Comparison of ENCODE assay signal across 8 cellular contexts in genomic region chr16:31073073-31073822, GRCh38. TPM values are rescaled to one million over a fixed set of nuclear protein-coding genes. Genes with fewer than 3 reads are reported as not detected.
DNase-seq lines count a peak whose midpoint lies in the region; ATAC-seq and TF ChIP-seq lines count a peak whose summit lies in the region.

No MANE protein-coding gene starts in this region.

- H3K27ac Mint-ChIP-seq in naive thymus-derived CD8-positive, alpha-beta T cell = peak overlapping the region; percentile 90 to 99 (median 96)
- H3K27ac Mint-ChIP-seq in stimulated activated memory B cell treated with anti-CD40 and anti-IgM and Interleukin-4, amounts not matched to agents 10 μg/mL and 1 μg/mL and 100 μg/mL, for 72 hours = peak overlapping the region; percentile 90

- H3K79me2 ChIP-seq in fibroblast of lung (ENCODE audit: control insufficient read depth, insufficient read depth, low read length) = peaks cover 73% of the 10 kb centered on the region

- peak; percentile 58 for ATAC-seq in GM21723 (IDR thresholded peaks at IDR 0.05; ENCODE audit: unreplicated experiment)
- ATAC-seq in naive thymus-derived CD8-positive, alpha-beta T cell = peak; percentile 41 to 52
- peak; percentile 80 for ATAC-seq in stimulated activated memory B cell treated with anti-CD40 and anti-IgM and Interleukin-4, amounts not matched to agents 10 μg/mL and 1 μg/mL and 100 μg/mL, for 72 hours

- H3K4me1 Mint-ChIP-seq in naive thymus-derived CD8-positive, alpha-beta T cell = peaks cover 22 to 51% (median 44%) of the 10 kb centered on the region in 4 donors
- peaks cover 50% of the 10 kb centered on the region for H3K4me1 Mint-ChIP-seq in stimulated activated memory B cell treated with anti-CD40 and anti-IgM and Interleukin-4, amounts not matched to agents 10 μg/mL and 1 μg/mL and 100 μg/mL, for 72 hours

- H4K20me1 ChIP-seq in fibroblast of lung (ENCODE audit: control insufficient read depth, extremely low read depth, insufficient read depth, low read length) = no peaks in the 10 kb centered on the region

- POLR2A ChIA-PET in naive thymus-derived CD8-positive, alpha-beta T cell (lab: Charles Lee) = interaction anchor here (0.6 to 3.2 kb wide), 29 partner anchors 9 to 796 kb away, joined by 3 to 45 read pairs (median 4); partner anchors contain the start of genes ARMC5, FUS, HSD3B7 and KAT8

- peak overlapping the region; percentile 77 to 95 (median 90) for H3K4me3 ChIP-seq in fibroblast of lung (replicated peaks in 1 of 4; ENCODE audit: control extremely low read depth in 1 of 4, insufficient read depth in 1 of 4, low read depth in 3 of 4, low read length in 4 of 4)

- peaks cover 0 to 18% (median 9%) of the 10 kb centered on the region in 3 donors for H3K36me3 Mint-ChIP-seq in naive thymus-derived CD8-positive, alpha-beta T cell
- peaks cover 24% of the 10 kb centered on the region for H3K36me3 Mint-ChIP-seq in stimulated activated memory B cell treated with anti-CD40 and anti-IgM and Interleukin-4, amounts not matched to agents 10 μg/mL and 1 μg/mL and 100 μg/mL, for 72 hours

- peak overlapping the region; percentile 81 to 97 (median 96) for H3K4me3 Mint-ChIP-seq in naive thymus-derived CD8-positive, alpha-beta T cell
- H3K4me3 Mint-ChIP-seq in stimulated activated memory B cell treated with anti-CD40 and anti-IgM and Interleukin-4, amounts not matched to agents 10 μg/mL and 1 μg/mL and 100 μg/mL, for 72 hours = peak overlapping the region; percentile 89

- in situ Hi-C loops in KBM-7 (cut with MboI; ENCODE audit: low pct_unique_long_range_greater_than_20kb, low sequenced_read_pairs) = no loop called here

- DNase-seq in DMS79 treated with DMSO at 0.1 percent for 48 hours (lab: John Stamatoyannopoulos, UW) (peak; percentile 75), KBM-7 (peak; percentile 91), RKO (ENCODE audit: low spot score) (peak; percentile 89), fibroblast of lung (ENCODE audit: low read depth in 2 of 2) (peak; percentile 91 to 94)
- peak; percentile 75 to 77 for DNase-seq in activated T-helper 1 cell treated with anti-CD3 and anti-CD28 coated beads, Interleukin-2, amount 50 U/mL, for 16 hours (ENCODE audit: low read depth in 1 of 2, low spot score in 1 of 2)
- DNase-seq in naive thymus-derived CD8-positive, alpha-beta T cell = peak; percentile 73 to 90 (median 84)

- peak overlapping the region; percentile 61 for H2AFZ ChIP-seq in fibroblast of lung (ENCODE audit: low read length)

- H3K36me3 ChIP-seq in fibroblast of lung (ENCODE audit: control insufficient read depth, insufficient read depth, low read length) = peaks cover 15% of the 10 kb centered on the region

- no peaks in the 10 kb centered on the region for H3K27me3 Mint-ChIP-seq in naive thymus-derived CD8-positive, alpha-beta T cell
- H3K27me3 Mint-ChIP-seq in stimulated activated memory B cell treated with anti-CD40 and anti-IgM and Interleukin-4, amounts not matched to agents 10 μg/mL and 1 μg/mL and 100 μg/mL, for 72 hours = no peaks in the 10 kb centered on the region

- H3K27ac ChIP-seq in fibroblast of lung (ENCODE audit: insufficient read depth, low read length) = peak overlapping the region; percentile 97

- H3K4me1 ChIP-seq in fibroblast of lung (ENCODE audit: control insufficient read depth, extremely low read depth, insufficient read depth, low read length) = no peaks in the 10 kb centered on the region

- H3K9me3 ChIP-seq in fibroblast of lung (ENCODE audit: control insufficient read depth, insufficient read depth, low read depth, low read length) = no peaks in the 10 kb centered on the region

- H3K27me3 ChIP-seq in fibroblast of lung (ENCODE audit: control insufficient read depth, insufficient read depth, low read length) = no peaks in the 10 kb centered on the region

- H3K4me2 ChIP-seq in fibroblast of lung (ENCODE audit: extremely low read depth, insufficient read depth, low read length) = peak overlapping the region; percentile 95

- H3K9ac ChIP-seq in fibroblast of lung (ENCODE audit: insufficient read depth, low read length) = peak overlapping the region; percentile 96

- H3K9me3 Mint-ChIP-seq in naive thymus-derived CD8-positive, alpha-beta T cell = no peaks in the 10 kb centered on the region
- H3K9me3 Mint-ChIP-seq in stimulated activated memory B cell treated with anti-CD40 and anti-IgM and Interleukin-4, amounts not matched to agents 10 μg/mL and 1 μg/mL and 100 μg/mL, for 72 hours = no peaks in the 10 kb centered on the region

- TF ChIP-seq CTCF in fibroblast of lung (conservative IDR thresholded peaks at IDR 0.05 in 1 of 2, IDR thresholded peaks at IDR 0.05 in 1 of 2; ENCODE audit: low read depth in 1 of 2, low read length in 2 of 2) = no peak

RNA-seq across cellular contexts. Expression of gene ZNF668, which starts 0.8 kb away (rescaled TPM):
- total RNA-seq in fibroblast of lung = 9.0 and 12.1 TPM in 2 replicates
- 8.1 and 13.8 TPM in 2 replicates for polyA plus RNA-seq in fibroblast of lung
- 12.2 and 19.1 TPM in 2 replicates for polyA plus RNA-seq in fibroblast of lung (2012)
- polyA minus RNA-seq in fibroblast of lung (ENCODE audit: low replicate concordance) = 7.0 and 13.7 TPM in 2 replicates
- total RNA-seq in naive thymus-derived CD8-positive, alpha-beta T cell = 10 to 100 TPM; 11.7 to 13.7 TPM
- polyA plus RNA-seq in naive thymus-derived CD8-positive, alpha-beta T cell = 1 to 10 TPM; 4.2 to 9.1 (median 7.5) TPM

RNA-seq across cellular contexts. Expression of gene ZNF646, which starts 1.0 kb away (rescaled TPM):
- total RNA-seq in fibroblast of lung = 12.3 and 13.2 TPM in 2 replicates
- 2.6 and 2.7 TPM in 2 replicates for polyA plus RNA-seq in fibroblast of lung
- polyA plus RNA-seq in fibroblast of lung (2012) = 5.9 and 7.2 TPM in 2 replicates
- 23.5 and 34.0 TPM in 2 replicates for polyA minus RNA-seq in fibroblast of lung (ENCODE audit: low replicate concordance)
- total RNA-seq in naive thymus-derived CD8-positive, alpha-beta T cell = 10 to 100 TPM; 33.2 to 35.7 TPM
- 1 to 10 TPM; 2.8 to 9.1 (median 4.0) TPM for polyA plus RNA-seq in naive thymus-derived CD8-positive, alpha-beta T cell

RNA-seq across cellular contexts. Expression of gene PRSS53, which starts 15.5 kb away (rescaled TPM):
- 1.0 and 1.7 TPM in 2 replicates for total RNA-seq in fibroblast of lung
- polyA plus RNA-seq in fibroblast of lung = 0.61 and 0.78 TPM in 2 replicates
- polyA plus RNA-seq in fibroblast of lung (2012) = 0.37 and 0.47 TPM in 2 replicates
- 0.48 and 0.59 TPM in 2 replicates for polyA minus RNA-seq in fibroblast of lung (ENCODE audit: low replicate concordance)
- 10 to 100 TPM; 11.1 to 11.4 TPM for total RNA-seq in naive thymus-derived CD8-positive, alpha-beta T cell
- polyA plus RNA-seq in naive thymus-derived CD8-positive, alpha-beta T cell = under 1 TPM; 0.49 to 0.54 (median 0.51) TPM

RNA-seq across cellular contexts. Expression of gene VKORC1, which starts 21.3 kb away (rescaled TPM):
- total RNA-seq in fibroblast of lung = 94.0 and 118 TPM in 2 replicates
- polyA plus RNA-seq in fibroblast of lung = 264 and 301 TPM in 2 replicates
- 200 and 215 TPM in 2 replicates for polyA plus RNA-seq in fibroblast of lung (2012)
- 284 and 322 TPM in 2 replicates for polyA minus RNA-seq in fibroblast of lung (ENCODE audit: low replicate concordance)
- total RNA-seq in naive thymus-derived CD8-positive, alpha-beta T cell = 10 to 100 TPM; 42.0 to 47.8 TPM
- polyA plus RNA-seq in naive thymus-derived CD8-positive, alpha-beta T cell = 100 to 1,000 TPM in 1 of 3 donors, 10 to 100 TPM in 2; 98.2 to 109 (median 99.1) TPM

RNA-seq across cellular contexts. Expression of gene BCKDK, which starts 34.9 kb away (rescaled TPM):
- total RNA-seq in fibroblast of lung = 12.6 and 18.5 TPM in 2 replicates
- polyA plus RNA-seq in fibroblast of lung = 34.8 and 42.2 TPM in 2 replicates
- polyA plus RNA-seq in fibroblast of lung (2012) = 51.6 and 67.3 TPM in 2 replicates
- 55.6 and 103 TPM in 2 replicates for polyA minus RNA-seq in fibroblast of lung (ENCODE audit: low replicate concordance)
- 10 to 100 TPM; 17.1 to 19.7 TPM for total RNA-seq in naive thymus-derived CD8-positive, alpha-beta T cell
- 10 to 100 TPM; 20.8 to 30.8 (median 23.4) TPM for polyA plus RNA-seq in naive thymus-derived CD8-positive, alpha-beta T cell

Comparison
In these comparisons a context has a peak if more than half of its experiments do, and no peak if none do; other contexts are left out.
1. Peak in every context shown above with its lines: DNase-seq, ATAC-seq, H3K4me3 ChIP-seq and H3K27ac ChIP-seq.